ENCODE assay signal across 9 cellular contexts in the genomic region with DNA sequence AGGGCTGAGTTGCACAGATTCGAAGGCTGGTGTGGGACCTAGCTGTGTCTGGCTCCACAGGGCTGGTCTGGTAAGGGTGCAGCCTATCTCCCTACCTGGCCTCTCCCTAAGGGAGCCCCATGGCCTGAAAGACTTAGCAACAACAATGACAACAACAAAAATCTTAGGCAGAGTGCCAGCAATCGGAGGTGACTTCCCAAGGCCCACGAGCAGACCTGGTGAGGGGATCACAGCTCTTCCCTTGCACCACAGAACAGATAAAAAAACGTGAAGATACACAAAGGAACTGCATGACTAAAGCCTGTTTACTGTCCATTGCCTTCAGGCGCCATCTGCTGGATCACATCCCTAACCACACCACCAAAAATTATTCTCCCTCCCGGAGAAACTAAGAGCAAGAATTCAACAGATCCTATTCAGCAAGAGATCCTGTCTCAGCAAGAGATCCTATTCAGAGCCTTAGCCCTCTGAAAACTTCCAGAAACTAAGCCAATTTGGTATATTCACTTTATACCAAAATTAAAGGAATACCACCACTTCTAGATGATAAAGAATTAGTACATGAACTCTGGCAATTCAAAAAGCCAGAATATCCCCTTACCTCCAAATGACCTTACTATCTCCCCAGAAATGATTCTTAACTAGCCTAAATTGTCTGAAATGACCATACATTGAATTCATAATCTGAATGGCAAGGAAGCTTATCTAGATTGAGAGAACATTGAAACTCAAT.
DNase-seq lines count a peak whose midpoint lies in the region; ATAC-seq and TF ChIP-seq lines count a peak whose summit lies in the region.
"Had no signal": no experiment of that assay in that cellular context is flagged by ENCODE, and none has a peak within 500 bp of the region (broad histone marks: within the 10 kb centered on the region; RNA-seq: fewer than 3 reads in every experiment).

No MANE protein-coding gene starts in this region.

- H3K9ac ChIP-seq in iPS-20b (ENCODE audit: low read depth, low read length) = peak overlapping the region; percentile 17; the same call in 1 of the 2 replicates
- H3K9ac ChIP-seq: BLaER1 treated with 17β-estradiol and CSF1 and Interleukin-3, amounts not matched to agents 10 nM and 100 nM had no signal

- TF ChIP-seq CTCF in astrocyte of the spinal cord (IDR thresholded peaks at IDR 0.05; ENCODE audit: low read depth, low read length) = peak; percentile 84

- no peaks in the 10 kb centered on the region for H3K9me3 ChIP-seq in iPS-20b (ENCODE audit: insufficient read depth, low read depth, low read length)
- H3K9me3 ChIP-seq: BLaER1 treated with 17β-estradiol and CSF1 and Interleukin-3, amounts not matched to agents 10 nM and 100 nM had no signal

- H3K4me3 ChIP-seq in astrocyte of the spinal cord (ENCODE audit: low read depth, low read length) = no peak overlapping the region
- H3K4me3 ChIP-seq in iPS-20b (ENCODE audit: low read length) = no peak overlapping the region
- H3K4me3 ChIP-seq: BLaER1 treated with 17β-estradiol and CSF1 and Interleukin-3, amounts not matched to agents 10 nM and 100 nM had no signal

- TF ChIP-seq RAD21 in Ishikawa (IDR thresholded peaks at IDR 0.05; ENCODE audit: low read depth) = peak; percentile 74

- DNase-seq in NCI-H1436 (lab: John Stamatoyannopoulos, UW) (peak; percentile 20), NCI-H1436 treated with DMSO at 0.1 percent for 48 hours (lab: John Stamatoyannopoulos, UW) (no peak), SKM-1 (lab: John Stamatoyannopoulos, UW; ENCODE audit: unreplicated experiment) (peak; percentile 51), astrocyte of the spinal cord (ENCODE audit: low read depth, low spot score) (peak; percentile 43)
- peak; percentile 56 for DNase-seq in stimulated activated CD4-positive, alpha-beta T cell treated with anti-CD3 and anti-CD28 coated beads, Interleukin-15, amount 100 ng/mL, for 24 hours

- peak; percentile 77 for ATAC-seq in GM21723 (IDR thresholded peaks at IDR 0.05; ENCODE audit: unreplicated experiment)

- no peaks in the 10 kb centered on the region for H3K27me3 ChIP-seq in iPS-20b (ENCODE audit: insufficient read depth, low read length)
- H3K27me3 ChIP-seq: BLaER1 treated with 17β-estradiol and CSF1 and Interleukin-3, amounts not matched to agents 10 nM and 100 nM had no signal

- H3K4me1 ChIP-seq in iPS-20b (ENCODE audit: insufficient read depth, low read length) = peaks cover 26% of the 10 kb centered on the region

- H3K27ac ChIP-seq in iPS-20b (ENCODE audit: low read length) = no peak overlapping the region
- H3K27ac ChIP-seq: BLaER1 treated with 17β-estradiol and CSF1 and Interleukin-3, amounts not matched to agents 10 nM and 100 nM had no signal

- no peaks in the 10 kb centered on the region for H3K36me3 ChIP-seq in iPS-20b (ENCODE audit: insufficient read depth, low read depth, low read length)
- H3K36me3 ChIP-seq: BLaER1 treated with 17β-estradiol and CSF1 and Interleukin-3, amounts not matched to agents 10 nM and 100 nM had no signal

- in situ Hi-C loops in astrocyte of the spinal cord (cut with HindIII; ENCODE audit: low sequenced_read_pairs) = no loop called here

- no peak for TF ChIP-seq EP300 in Ishikawa (IDR thresholded peaks at IDR 0.05; ENCODE audit: borderline replicate concordance)

TF ChIP-seq in Ishikawa, 13 proteins besides CTCF, POLR2A, EP300 and RAD21:
- TF ChIP-seq, protein P1, sequence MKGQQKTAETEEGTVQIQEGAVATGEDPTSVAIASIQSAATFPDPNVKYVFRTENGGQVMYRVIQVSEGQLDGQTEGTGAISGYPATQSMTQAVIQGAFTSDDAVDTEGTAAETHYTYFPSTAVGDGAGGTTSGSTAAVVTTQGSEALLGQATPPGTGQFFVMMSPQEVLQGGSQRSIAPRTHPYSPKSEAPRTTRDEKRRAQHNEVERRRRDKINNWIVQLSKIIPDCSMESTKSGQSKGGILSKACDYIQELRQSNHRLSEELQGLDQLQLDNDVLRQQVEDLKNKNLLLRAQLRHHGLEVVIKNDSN (IDR thresholded peaks at IDR 0.05) = no peak
- TF ChIP-seq TCF12 (IDR thresholded peaks at IDR 0.05; ENCODE audit: low read depth) (no peak), TEAD4 (IDR thresholded peaks at IDR 0.05) (no peak), YY1 (IDR thresholded peaks at IDR 0.05; ENCODE audit: low read depth) (no peak), CEBPB (IDR thresholded peaks at IDR 0.05) (no peak), NFIC (IDR thresholded peaks at IDR 0.05) (no peak), FOXM1 (IDR thresholded peaks at IDR 0.05; ENCODE audit: borderline replicate concordance, low read depth) (no peak), TAF1 (IDR thresholded peaks at IDR 0.05; ENCODE audit: low read depth) (no peak), CREB1 (IDR thresholded peaks at IDR 0.05; ENCODE audit: low read depth) (no peak), EGR1 (IDR thresholded peaks at IDR 0.05) (no peak), ZBTB7A (IDR thresholded peaks at IDR 0.05; ENCODE audit: low read depth) (no peak)
- TF ChIP-seq, protein P2, sequence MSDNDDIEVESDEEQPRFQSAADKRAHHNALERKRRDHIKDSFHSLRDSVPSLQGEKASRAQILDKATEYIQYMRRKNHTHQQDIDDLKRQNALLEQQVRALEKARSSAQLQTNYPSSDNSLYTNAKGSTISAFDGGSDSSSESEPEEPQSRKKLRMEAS (IDR thresholded peaks at IDR 0.05) = no peak
- TF ChIP-seq, protein P3, sequence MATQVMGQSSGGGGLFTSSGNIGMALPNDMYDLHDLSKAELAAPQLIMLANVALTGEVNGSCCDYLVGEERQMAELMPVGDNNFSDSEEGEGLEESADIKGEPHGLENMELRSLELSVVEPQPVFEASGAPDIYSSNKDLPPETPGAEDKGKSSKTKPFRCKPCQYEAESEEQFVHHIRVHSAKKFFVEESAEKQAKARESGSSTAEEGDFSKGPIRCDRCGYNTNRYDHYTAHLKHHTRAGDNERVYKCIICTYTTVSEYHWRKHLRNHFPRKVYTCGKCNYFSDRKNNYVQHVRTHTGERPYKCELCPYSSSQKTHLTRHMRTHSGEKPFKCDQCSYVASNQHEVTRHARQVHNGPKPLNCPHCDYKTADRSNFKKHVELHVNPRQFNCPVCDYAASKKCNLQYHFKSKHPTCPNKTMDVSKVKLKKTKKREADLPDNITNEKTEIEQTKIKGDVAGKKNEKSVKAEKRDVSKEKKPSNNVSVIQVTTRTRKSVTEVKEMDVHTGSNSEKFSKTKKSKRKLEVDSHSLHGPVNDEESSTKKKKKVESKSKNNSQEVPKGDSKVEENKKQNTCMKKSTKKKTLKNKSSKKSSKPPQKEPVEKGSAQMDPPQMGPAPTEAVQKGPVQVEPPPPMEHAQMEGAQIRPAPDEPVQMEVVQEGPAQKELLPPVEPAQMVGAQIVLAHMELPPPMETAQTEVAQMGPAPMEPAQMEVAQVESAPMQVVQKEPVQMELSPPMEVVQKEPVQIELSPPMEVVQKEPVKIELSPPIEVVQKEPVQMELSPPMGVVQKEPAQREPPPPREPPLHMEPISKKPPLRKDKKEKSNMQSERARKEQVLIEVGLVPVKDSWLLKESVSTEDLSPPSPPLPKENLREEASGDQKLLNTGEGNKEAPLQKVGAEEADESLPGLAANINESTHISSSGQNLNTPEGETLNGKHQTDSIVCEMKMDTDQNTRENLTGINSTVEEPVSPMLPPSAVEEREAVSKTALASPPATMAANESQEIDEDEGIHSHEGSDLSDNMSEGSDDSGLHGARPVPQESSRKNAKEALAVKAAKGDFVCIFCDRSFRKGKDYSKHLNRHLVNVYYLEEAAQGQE (IDR thresholded peaks at IDR 0.05; ENCODE audit: low read depth) = no peak
TF ChIP-seq in Ishikawa: peak in this region for 0.
